ENCODE assay signal across 28 cellular contexts in genomic region chr2:176101862-176102261, GRCh38. TPM values are rescaled to one million over a fixed set of nuclear protein-coding genes. Genes with fewer than 3 reads are reported as not detected.
"Had no signal": no experiment of that assay in that cellular context is flagged by ENCODE, and none has a peak within 500 bp of the region (broad histone marks: within the 10 kb centered on the region; RNA-seq: fewer than 3 reads in every experiment).

No MANE protein-coding gene starts in this region.

- H3K9me3 ChIP-seq: esophagus muscularis mucosa, gastrocnemius medialis, heart right ventricle, left ventricle myocardium inferior, lower lobe of right lung, neutrophil, psoas muscle, suprapubic skin, thyroid gland, upper lobe of left lung, uterus had no signal

- ATAC-seq: gastrocnemius medialis, heart right ventricle, left cardiac atrium, lower lobe of right lung, psoas muscle, sciatic nerve had no signal

- H3K36me3 Mint-ChIP-seq: mesothelial cell of epicardium had no signal

- H3K36me3 ChIP-seq: esophagus muscularis mucosa, gastrocnemius medialis, heart right ventricle, left ventricle myocardium inferior, lower lobe of right lung, neutrophil, suprapubic skin, thyroid gland, upper lobe of left lung, uterus had no signal

- H3K4me3 Mint-ChIP-seq: immature natural killer cell, memory B cell, mesothelial cell of epicardium, nephron had no signal

- H3K27ac Mint-ChIP-seq: immature natural killer cell, memory B cell, mesothelial cell of epicardium, nephron had no signal

- H3K4me3 ChIP-seq: esophagus muscularis mucosa, gastrocnemius medialis, heart right ventricle, left ventricle myocardium inferior, lower lobe of right lung, psoas muscle, skin epidermis, suprapubic skin, thyroid gland, upper lobe of left lung, uterus had no signal

- DNase-seq: effector memory CD4-positive, alpha-beta T cell; gastrocnemius medialis; heart right ventricle; immature natural killer cell; kidney; left cardiac atrium; left ventricle myocardium inferior; lower lobe of right lung; psoas muscle; stimulated activated CD4-positive, alpha-beta T cell treated with anti-CD3 and anti-CD28 coated beads, Interleukin-12 subunit alpha, Interleukin-12 subunit beta, amount 100 ng/mL, for 4 hours; stimulated activated CD4-positive, alpha-beta T cell treated with anti-CD3 and anti-CD28 coated beads, Interleukin-2, amount 100 ng/mL, for 48 hours; stimulated activated naive CD4-positive, alpha-beta T cell treated with Interleukin-2 at 50 U/mL for 16 hours; thyroid gland; upper lobe of left lung; uterus had no signal

- H3K27ac ChIP-seq: epithelial cell of prostate, esophagus muscularis mucosa, gastrocnemius medialis, heart right ventricle, left ventricle myocardium inferior, lower lobe of right lung, neutrophil, psoas muscle, skin epidermis, suprapubic skin, thyroid gland, upper lobe of left lung, uterus had no signal

- H3K9me3 Mint-ChIP-seq: mesothelial cell of epicardium, nephron had no signal

RNA-seq across cellular contexts. Expression of gene HOXD12, which starts 2.3 kb away (rescaled TPM):
- total RNA-seq: esophagus muscularis mucosa, fibroblast of villous mesenchyme, gastrocnemius medialis, heart right ventricle, kidney, left cardiac atrium, left ventricle myocardium inferior, lower lobe of right lung, mucosa of gallbladder, myocyte, osteoblast, psoas muscle, sciatic nerve, suprapubic skin, thyroid gland, upper lobe of left lung had no signal
- polyA plus RNA-seq: heart right ventricle, immature natural killer cell, psoas muscle had no signal

RNA-seq across cellular contexts. Expression of gene HOXD11, which starts 5.2 kb away (rescaled TPM):
- total RNA-seq: esophagus muscularis mucosa, heart right ventricle, left cardiac atrium, left ventricle myocardium inferior, lower lobe of right lung, mucosa of gallbladder, myocyte, osteoblast, psoas muscle, suprapubic skin, thyroid gland, upper lobe of left lung had no signal
- polyA plus RNA-seq: heart right ventricle, immature natural killer cell, psoas muscle had no signal

RNA-seq across cellular contexts. Expression of gene HOXD13, which starts 9.3 kb away (rescaled TPM):
- total RNA-seq: esophagus muscularis mucosa, gastrocnemius medialis, heart right ventricle, kidney, left cardiac atrium, left ventricle myocardium inferior, lower lobe of right lung, mucosa of gallbladder, myocyte, osteoblast, psoas muscle, sciatic nerve, thyroid gland, upper lobe of left lung had no signal
- polyA plus RNA-seq: heart right ventricle, immature natural killer cell had no signal

RNA-seq across cellular contexts. Expression of gene HOXD10, which starts 14.7 kb away (rescaled TPM):
- total RNA-seq: heart right ventricle, left cardiac atrium, left ventricle myocardium inferior, lower lobe of right lung, mucosa of gallbladder, myocyte, osteoblast, psoas muscle had no signal
- polyA plus RNA-seq: heart right ventricle, immature natural killer cell had no signal

RNA-seq across cellular contexts. Expression of gene EVX2, which starts 18.1 kb away (rescaled TPM):
- total RNA-seq: fibroblast of villous mesenchyme, gastrocnemius medialis, heart right ventricle, kidney, left cardiac atrium, left ventricle myocardium inferior, lower lobe of right lung, mesothelial cell of epicardium, mucosa of gallbladder, myocyte, osteoblast, psoas muscle, sciatic nerve, suprapubic skin, thyroid gland, upper lobe of left lung had no signal
- polyA plus RNA-seq: heart right ventricle, immature natural killer cell, psoas muscle had no signal
